Comparison of ENCODE assay signal across 19 cellular contexts in the genomic region with DNA sequence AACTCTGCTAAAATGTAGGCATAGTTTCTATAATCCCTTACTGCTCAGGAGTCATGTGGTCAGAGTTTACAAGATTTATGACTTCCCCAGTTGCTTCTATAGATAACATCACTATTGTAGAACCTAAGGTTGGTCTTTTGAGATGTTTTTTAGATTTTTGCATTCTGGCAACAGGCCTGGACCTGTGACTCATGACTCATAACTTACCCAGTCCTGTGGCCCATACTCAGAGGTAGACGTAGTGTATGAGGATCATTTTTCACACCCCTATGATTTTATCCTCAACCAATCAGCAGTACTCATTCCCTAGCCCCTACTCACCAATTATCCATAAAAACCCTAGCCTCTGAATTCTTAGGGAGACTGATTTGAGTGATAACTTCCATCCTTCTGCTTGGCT.
A peak's percentile ranks its signal among the peaks of the same experiment; 100 is the strongest.
DNase-seq lines count a peak whose midpoint lies in the region; ATAC-seq, FAIRE-seq and TF ChIP-seq lines count a peak whose summit lies in the region.
"Had no signal": no experiment of that assay in that cellular context is flagged by ENCODE, and none has a peak within 500 bp of the region (broad histone marks: within the 10 kb centered on the region; RNA-seq: fewer than 3 reads in every experiment).

No MANE protein-coding gene starts in this region.

- intact Hi-C loops in endothelial cell of umbilical vein (cut with micrococcal nuclease) = no loop called here
- intact Hi-C loops in OCI-LY7 (cut with micrococcal nuclease; ENCODE audit: unreplicated experiment) = no loop called here

- H3K9me3 ChIP-seq in RWPE2 (ENCODE audit: severe bottlenecking) (no peaks in the 10 kb centered on the region), endothelial cell of umbilical vein (replicated peaks; ENCODE audit: control insufficient read depth, insufficient read depth, low read length) (no peaks in the 10 kb centered on the region), OCI-LY7 (ENCODE audit: low read length) (no peaks in the 10 kb centered on the region)

- FAIRE-seq in endothelial cell of umbilical vein (lab: Jason Lieb, UNC) = no peak

- no peaks in the 10 kb centered on the region for H3K79me2 ChIP-seq in endothelial cell of umbilical vein (ENCODE audit: control insufficient read depth, insufficient read depth, low read length)
- no peaks in the 10 kb centered on the region for H3K79me2 ChIP-seq in OCI-LY7 (ENCODE audit: insufficient read depth, low read depth, low read length)

- POLR2A ChIA-PET in endothelial cell of umbilical vein (lab: Charles Lee) (no interaction called here), OCI-LY7 (lab: Charles Lee) (interaction anchor here (0.6 to 0.9 kb wide), 3 partner anchors 12 to 973 kb away, joined by 3 to 9 read pairs (median 3); no protein-coding TSS in a partner anchor)

- H4K20me1 ChIP-seq in endothelial cell of umbilical vein (replicated peaks; ENCODE audit: control insufficient read depth, extremely low read depth, insufficient read depth, low read length) (no peaks in the 10 kb centered on the region), OCI-LY7 (ENCODE audit: insufficient read depth, low read length) (no peaks in the 10 kb centered on the region)

- peaks cover 20% of the 10 kb centered on the region for H3K36me3 Mint-ChIP-seq in HFFc6 (ENCODE audit: low read depth)
- H3K36me3 Mint-ChIP-seq: activated naive CD8-positive, alpha-beta T cell treated with anti-CD3 and anti-CD28 coated beads for 36 hours; CD8-positive, alpha-beta memory T cell had no signal

- CTCF ChIA-PET in endothelial cell of umbilical vein (lab: Charles Lee) = interaction anchor here (1.0 to 1.2 kb wide), 3 partner anchors 10 to 43 kb away, joined by 3 read pairs; no protein-coding TSS in a partner anchor
- CTCF ChIA-PET in OCI-LY7 (lab: Charles Lee; ENCODE audit: unreplicated experiment) = interaction anchor here (0.6 kb wide), 1 partner anchor 209 kb away, joined by 3 read pairs; no protein-coding TSS in a partner anchor

- H3K27ac ChIP-seq in RWPE2 (ENCODE audit: poor library complexity, severe bottlenecking) (peak overlapping the region; percentile 4), endothelial cell of umbilical vein (ENCODE audit: insufficient read depth, low read depth, low read length) (no peak overlapping the region), OCI-LY7 (ENCODE audit: low read depth, low read length, poor library complexity, severe bottlenecking) (no peak overlapping the region)
- H3K27ac ChIP-seq: cardiac muscle cell had no signal

- H3K36me3 ChIP-seq in RWPE2 (ENCODE audit: low read depth) (no peaks in the 10 kb centered on the region), endothelial cell of umbilical vein (ENCODE audit: control insufficient read depth in 2 of 2, extremely low read depth in 1 of 2, insufficient read depth in 2 of 2, low read length in 2 of 2) (no peaks in the 10 kb centered on the region), OCI-LY7 (ENCODE audit: insufficient read depth, low read length) (no peaks in the 10 kb centered on the region)
- H3K36me3 ChIP-seq: cardiac muscle cell, HAP-1 had no signal

- H3K27me3 ChIP-seq in RWPE2 (ENCODE audit: insufficient read depth, poor library complexity, severe bottlenecking) (no peaks in the 10 kb centered on the region), endothelial cell of umbilical vein (ENCODE audit: control insufficient read depth in 2 of 2, insufficient read depth in 2 of 2, low read length in 2 of 2) (no peaks in the 10 kb centered on the region)
- H3K27me3 ChIP-seq: cardiac muscle cell had no signal

- no peaks in the 10 kb centered on the region for H3K9me1 ChIP-seq in endothelial cell of umbilical vein (replicated peaks; ENCODE audit: control insufficient read depth, extremely low read depth, insufficient read depth, low read length)

- peak; percentile 37 for DNase-seq in AG08395 (ENCODE audit: low spot score)
- peak; percentile 98 for DNase-seq in HFFc6
- no peak for DNase-seq in RWPE2 (ENCODE audit: low spot score)
- peak; percentile 46 for DNase-seq in endothelial cell of umbilical vein (ENCODE audit: low read depth, low spot score)
- DNase-seq in ureter (ENCODE audit: low spot score) = no peak
- no peak for DNase-seq in OCI-LY7 (ENCODE audit: low spot score)
- DNase-seq in middle frontal gyrus (ENCODE audit: extremely low spot score, low spot score) = no peak
- DNase-seq: activated naive CD8-positive, alpha-beta T cell treated with anti-CD3 and anti-CD28 coated beads for 36 hours; CD8-positive, alpha-beta memory T cell; islet precursor cell; KG1; naive thymus-derived CD8-positive, alpha-beta T cell; NK-92 treated with Interleukin-12 subunit alpha and Interleukin-12 subunit beta, amount 100 ng/mL, for 24 hours; SIG-M5; stimulated activated CD4-positive, alpha-beta T cell treated with anti-CD3 and anti-CD28 coated beads, Interleukin-2, amount 100 ng/mL, for 48 hours had no signal

- BruUV-seq in endothelial cell of umbilical vein (replicated peaks; lab: Mats Ljungman, UMichigan) (no TSS peak), OCI-LY7 (replicated peaks; lab: Mats Ljungman, UMichigan) (no TSS peak)

- H3K4me2 ChIP-seq in endothelial cell of umbilical vein (ENCODE audit: insufficient read depth, low read length) (no peak overlapping the region), OCI-LY7 (ENCODE audit: low read length) (no peak overlapping the region)

- no peaks in the 10 kb centered on the region for H3K9me2 ChIP-seq in OCI-LY7 (ENCODE audit: insufficient read depth, low read length)

- H2AFZ ChIP-seq in endothelial cell of umbilical vein (ENCODE audit: low read depth, low read length) (no peak overlapping the region), OCI-LY7 (ENCODE audit: low read length) (no peak overlapping the region)

- H3K4me3 Mint-ChIP-seq in HFFc6 = no peak overlapping the region
- H3K4me3 Mint-ChIP-seq: activated naive CD8-positive, alpha-beta T cell treated with anti-CD3 and anti-CD28 coated beads for 36 hours; activated T-helper 1 cell treated with anti-CD3 and anti-CD28 coated beads, Interleukin-12 subunit alpha, Interleukin-12 subunit beta, Interleukin-2, Interleukin-4 antibody, amounts not matched to agents 30 ng/mL and 10 ng/mL and 1 ng/mL, durations not matched to agents 14 hours and 24 hours and 36 hours; CD8-positive, alpha-beta memory T cell; naive thymus-derived CD8-positive, alpha-beta T cell had no signal

- H3K4me3 ChIP-seq in RWPE2 (ENCODE audit: severe bottlenecking) (no peak overlapping the region), endothelial cell of umbilical vein (replicated peaks in 1 of 3; ENCODE audit: insufficient read depth in 1 of 3, low read depth in 1 of 3, low read length in 3 of 3) (no peak overlapping the region), OCI-LY7 (ENCODE audit: low read depth, low read length, poor library complexity, severe bottlenecking) (no peak overlapping the region)
- H3K4me3 ChIP-seq: cardiac muscle cell, HAP-1 had no signal

- H3K27me3 Mint-ChIP-seq in HFFc6 (ENCODE audit: insufficient read depth) = peaks cover 1% of the 10 kb centered on the region; the same call in 1 of the 2 replicates
- H3K27me3 Mint-ChIP-seq: CD8-positive, alpha-beta memory T cell had no signal

- H3K4me1 ChIP-seq in RWPE2 (ENCODE audit: insufficient read depth, poor library complexity, severe bottlenecking) (no peaks in the 10 kb centered on the region), endothelial cell of umbilical vein (ENCODE audit: control insufficient read depth, extremely low read depth, insufficient read depth, low read length) (no peaks in the 10 kb centered on the region), OCI-LY7 (ENCODE audit: insufficient read depth, low read length, poor library complexity, severe bottlenecking) (no peaks in the 10 kb centered on the region)
- H3K4me1 ChIP-seq: HAP-1 had no signal

- no peak for TF ChIP-seq POLR2A in endothelial cell of umbilical vein (IDR thresholded peaks at IDR 0.05; ENCODE audit: low read depth, low read length)

- ATAC-seq in RWPE2 (ENCODE audit: low read depth) (peak; percentile 70), GM19023 (IDR thresholded peaks at IDR 0.05; ENCODE audit: unreplicated experiment) (no peak)
- ATAC-seq: naive thymus-derived CD8-positive, alpha-beta T cell had no signal

- no peak overlapping the region for H3K9ac ChIP-seq in endothelial cell of umbilical vein (replicated peaks; ENCODE audit: extremely low read depth, insufficient read depth, low read length)

- dilution Hi-C loops in endothelial cell of umbilical vein (cut with MboI; ENCODE audit: extremely low pct_ligation_motif_present, low sequenced_read_pairs) = no loop called here

- peak overlapping the region; percentile 77 for H3K27ac Mint-ChIP-seq in HFFc6
- H3K27ac Mint-ChIP-seq: activated naive CD8-positive, alpha-beta T cell treated with anti-CD3 and anti-CD28 coated beads for 36 hours; activated T-helper 1 cell treated with anti-CD3 and anti-CD28 coated beads, Interleukin-12 subunit alpha, Interleukin-12 subunit beta, Interleukin-2, Interleukin-4 antibody, amounts not matched to agents 30 ng/mL and 10 ng/mL and 1 ng/mL, durations not matched to agents 14 hours and 24 hours and 36 hours; CD8-positive, alpha-beta memory T cell; naive thymus-derived CD8-positive, alpha-beta T cell had no signal

- peaks cover 21% of the 10 kb centered on the region for H3K9me3 Mint-ChIP-seq in HFFc6
- H3K9me3 Mint-ChIP-seq: activated T-helper 1 cell treated with anti-CD3 and anti-CD28 coated beads, Interleukin-12 subunit alpha, Interleukin-12 subunit beta, Interleukin-2, Interleukin-4 antibody, amounts not matched to agents 30 ng/mL and 10 ng/mL and 1 ng/mL, durations not matched to agents 14 hours and 24 hours and 36 hours had no signal

- H3K4me1 Mint-ChIP-seq in HFFc6 (ENCODE audit: low read depth) = peaks cover 63% of the 10 kb centered on the region
- H3K4me1 Mint-ChIP-seq: activated naive CD8-positive, alpha-beta T cell treated with anti-CD3 and anti-CD28 coated beads for 36 hours; CD8-positive, alpha-beta memory T cell had no signal

- TF ChIP-seq CTCF in HFFc6 (IDR thresholded peaks at IDR 0.05) (no peak), RWPE2 (IDR thresholded peaks at IDR 0.05; ENCODE audit: poor library complexity, severe bottlenecking) (no peak), endothelial cell of umbilical vein (IDR thresholded peaks at IDR 0.05; ENCODE audit: extremely low read depth in 1 of 2, insufficient read depth in 1 of 2, low read depth in 1 of 2, low read length in 2 of 2) (no peak), OCI-LY7 (conservative IDR thresholded peaks at IDR 0.05; ENCODE audit: low read length) (no peak)

TF ChIP-seq in endothelial cell of umbilical vein, 7 proteins besides CTCF, POLR2A, EP300 and RAD21:
- TF ChIP-seq GATA2 (IDR thresholded peaks at IDR 0.05; ENCODE audit: insufficient read depth, insufficient read length, low read depth, low read length) = no peak
- TF ChIP-seq JUN (IDR thresholded peaks at IDR 0.05; ENCODE audit: borderline replicate concordance, insufficient read depth, insufficient read length, low read depth) = peak; percentile 3
TF ChIP-seq in endothelial cell of umbilical vein: peak in this region for 1.

Comparison
In these comparisons a context has a peak if more than half of its experiments do, and no peak if none do; other contexts are left out.
1. DNase-seq: peak in AG08395 (single experiment), HFFc6 (single experiment) and endothelial cell of umbilical vein (single experiment); none in RWPE2 (single experiment), ureter (single experiment), OCI-LY7 (single experiment) and middle frontal gyrus (single experiment).